8 cellular contexts compared by ENCODE assay signal in genomic region chr10:70132098-70133029, GRCh38. TPM values are rescaled to one million over a fixed set of nuclear protein-coding genes. Genes with fewer than 3 reads are reported as not detected.
DNase-seq lines count a peak whose midpoint lies in the region; ATAC-seq and TF ChIP-seq lines count a peak whose summit lies in the region.

TSS of gene AIFM2 (minus strand) at chr10:70132825. CDS start at chr10:70124084, 8,741 bp downstream.

- peaks cover 13 to 19% of the 10 kb centered on the region in 2 donors for H3K4me1 ChIP-seq in thoracic aorta (ENCODE audit: control insufficient read depth in 1 of 2, low read depth in 2 of 2)

- H3K36me3 ChIP-seq in H7 (replicated peaks; ENCODE audit: control insufficient read depth, insufficient read depth, low read length) (no peaks in the 10 kb centered on the region), thoracic aorta (no peaks in the 10 kb centered on the region)

- POLR2A ChIA-PET in activated CD8-positive, alpha-beta memory T cell treated with anti-CD3 and anti-CD28 coated beads for 36 hours (lab: Charles Lee): interaction anchor here (1.0 kb wide), 1 partner anchor 13 kb away, joined by 5 read pairs; no protein-coding TSS in a partner anchor

- no peaks in the 10 kb centered on the region for H3K9me3 ChIP-seq in thoracic aorta

- CTCF ChIA-PET in activated CD8-positive, alpha-beta memory T cell treated with anti-CD3 and anti-CD28 coated beads for 36 hours (lab: Charles Lee): interaction anchor here (4.7 kb wide), 1 partner anchor 13 kb away, joined by 32 read pairs; the partner anchor contains the start of gene TYSND1

- DNase-seq in NCI-H748 (lab: John Stamatoyannopoulos, UW; ENCODE audit: unreplicated experiment) (peak; percentile 67), NCI-H748 treated with DMSO at 0.1 percent for 48 hours (lab: John Stamatoyannopoulos, UW) (no peak), H7 (peak; percentile 95), LoVo (ENCODE audit: low spot score) (peak; percentile 86), epithelial cell of prostate (ENCODE audit: low read depth, low spot score) (no peak), mucosa of gallbladder (ENCODE audit: low spot score) (peak; percentile 68), thoracic aorta (ENCODE audit: low spot score) (no peak)

- H3K27me3 ChIP-seq in H7 (ENCODE audit: control insufficient read depth, insufficient read depth, low read length): peaks cover 9% of the 10 kb centered on the region
- no peaks in the 10 kb centered on the region for H3K27me3 ChIP-seq in thoracic aorta (replicated peaks; ENCODE audit: insufficient read depth)

- ATAC-seq in thoracic aorta (ENCODE audit: insufficient number of reproducible peaks, low FRiP score, low read depth): peak; percentile 48

- peak; percentile 14 for TF ChIP-seq CTCF in thoracic aorta (IDR thresholded peaks at IDR 0.05)

- peak within 1 kb of the TSS; percentile 67 for H3K4me3 ChIP-seq in H7 (ENCODE audit: insufficient read depth, low read depth, low read length)
- peak within 1 kb of the TSS; percentile 90 for H3K4me3 ChIP-seq in thoracic aorta

- H3K27ac ChIP-seq in epithelial cell of prostate (peak within 1 kb of the TSS; percentile 81), thoracic aorta (peak within 1 kb of the TSS; percentile 69 to 82)

RNA-seq across cellular contexts. Expression of gene AIFM2, which starts in this region (rescaled TPM):
- 4.0 and 5.1 TPM in 2 replicates for total RNA-seq in H7 (2014; rRNA removed; shearing (Covaris generic))
- total RNA-seq in activated CD8-positive, alpha-beta memory T cell treated with anti-CD3 and anti-CD28 coated beads for 36 hours: 10 to 100 TPM; 16.9 to 18.1 TPM
- total RNA-seq in mucosa of gallbladder (12.2 TPM), thoracic aorta (10 to 100 TPM; 17.1 to 17.9 TPM)

Comparison
In these comparisons a context has a peak if more than half of its experiments do, and no peak if none do; other contexts are left out.
1. DNase-seq: peak in NCI-H748 (single experiment), H7 (single experiment), LoVo (single experiment) and mucosa of gallbladder (single experiment); none in NCI-H748 treated with DMSO at 0.1 percent for 48 hours (single experiment), epithelial cell of prostate (single experiment) and thoracic aorta (single experiment).